ENCODE assay signal across 20 cellular contexts in genomic region chrX:80181079-80181478, GRCh38.
DNase-seq lines count a peak whose midpoint lies in the region; ATAC-seq and TF ChIP-seq lines count a peak whose summit lies in the region.
"Had no signal": no experiment of that assay in that cellular context is flagged by ENCODE, and none has a peak within 500 bp of the region (broad histone marks: within the 10 kb centered on the region; RNA-seq: fewer than 3 reads in every experiment).

No MANE protein-coding gene starts in this region.

- no peak overlapping the region for H3K27ac ChIP-seq in PC-9
- no peak overlapping the region for H3K27ac ChIP-seq in iPS DF 6.9 (ENCODE audit: low read length)
- H3K27ac ChIP-seq: foreskin keratinocyte, SK-N-MC, transverse colon had no signal

- intact Hi-C loops in PC-9 (cut with micrococcal nuclease; ENCODE audit: unreplicated experiment) = no loop called here

- H3K36me3 Mint-ChIP-seq in osteocyte (ENCODE audit: unreplicated experiment) = no peaks in the 10 kb centered on the region
- H3K36me3 Mint-ChIP-seq: activated CD4-positive, alpha-beta memory T cell treated with anti-CD3 and anti-CD28 coated beads for 36 hours; memory B cell had no signal

- H3K27ac Mint-ChIP-seq in osteocyte (ENCODE audit: unreplicated experiment) = no peak overlapping the region
- H3K27ac Mint-ChIP-seq: activated CD4-positive, alpha-beta memory T cell treated with anti-CD3 and anti-CD28 coated beads for 36 hours; B cell; effector memory CD8-positive, alpha-beta T cell; memory B cell had no signal

- H3K4me3 ChIP-seq in H7 (ENCODE audit: insufficient read depth, low read depth, low read length) = no peak overlapping the region
- H3K4me3 ChIP-seq in PC-9 = no peak overlapping the region
- no peak overlapping the region for H3K4me3 ChIP-seq in iPS DF 6.9 (ENCODE audit: low read length)
- H3K4me3 ChIP-seq: SK-N-MC, transverse colon had no signal

- no peaks in the 10 kb centered on the region for H3F3A ChIP-seq in PC-9 (ENCODE audit: insufficient read depth, low read depth)

- H3K9me3 ChIP-seq in PC-9 (ENCODE audit: insufficient read depth, low read depth) = no peaks in the 10 kb centered on the region
- no peaks in the 10 kb centered on the region for H3K9me3 ChIP-seq in iPS DF 6.9 (ENCODE audit: control insufficient read depth, insufficient read depth, low read length)
- H3K9me3 ChIP-seq: transverse colon had no signal

- POLR2A ChIA-PET in PC-9 (lab: Charles Lee; ENCODE audit: unreplicated experiment) = no interaction called here

- peak; percentile 19 for DNase-seq in COLO829 (ENCODE audit: low spot score)
- DNase-seq in H7 = peak; percentile 1
- no peak for DNase-seq in PC-9
- peak; percentile 13 for DNase-seq in iPS DF 6.9 (ENCODE audit: low read depth, low spot score)
- DNase-seq in osteocyte (ENCODE audit: extremely low spot score, unreplicated experiment) = no peak
- no peak for DNase-seq in NCI-H1092 treated with DMSO at 0.1 percent for 48 hours (lab: John Stamatoyannopoulos, UW)
- DNase-seq in medulla oblongata (ENCODE audit: extremely low spot score) = no peak
- DNase-seq: activated CD4-positive, alpha-beta memory T cell treated with anti-CD3 and anti-CD28 coated beads for 36 hours; activated T-cell treated with anti-CD3 and anti-CD28 coated beads, Interleukin-2, amount 50 U/mL, for 48 hours; effector memory CD8-positive, alpha-beta T cell; EL; foreskin keratinocyte; MV-4-11; NCI-H2171; stimulated activated CD4-positive, alpha-beta T cell treated with anti-CD3 and anti-CD28 coated beads, Interleukin-4, amount 100 ng/mL, for 4 hours; transverse colon had no signal

- H3K4me2 ChIP-seq in PC-9 = no peak overlapping the region

- H3K9me3 Mint-ChIP-seq in osteocyte (ENCODE audit: unreplicated experiment) = peaks cover 35% of the 10 kb centered on the region
- H3K9me3 Mint-ChIP-seq: activated CD4-positive, alpha-beta memory T cell treated with anti-CD3 and anti-CD28 coated beads for 36 hours had no signal

- H3K27me3 Mint-ChIP-seq in osteocyte (ENCODE audit: unreplicated experiment) = no peaks in the 10 kb centered on the region
- H3K27me3 Mint-ChIP-seq: activated CD4-positive, alpha-beta memory T cell treated with anti-CD3 and anti-CD28 coated beads for 36 hours; B cell; effector memory CD8-positive, alpha-beta T cell; memory B cell had no signal

- no peaks in the 10 kb centered on the region for H3K79me2 ChIP-seq in PC-9 (ENCODE audit: low read depth)

- H3K4me3 Mint-ChIP-seq in osteocyte (ENCODE audit: unreplicated experiment) = no peak overlapping the region
- H3K4me3 Mint-ChIP-seq: activated CD4-positive, alpha-beta memory T cell treated with anti-CD3 and anti-CD28 coated beads for 36 hours; B cell; effector memory CD8-positive, alpha-beta T cell; memory B cell had no signal

- H3K4me1 Mint-ChIP-seq in osteocyte (ENCODE audit: unreplicated experiment) = no peaks in the 10 kb centered on the region
- H3K4me1 Mint-ChIP-seq: B cell, memory B cell had no signal

- no peaks in the 10 kb centered on the region for H3K9me2 ChIP-seq in PC-9 (ENCODE audit: insufficient read depth)

- H3K27me3 ChIP-seq in H7 (ENCODE audit: control insufficient read depth, insufficient read depth, low read length) = no peaks in the 10 kb centered on the region
- H3K27me3 ChIP-seq in PC-9 (ENCODE audit: insufficient read depth, low read depth) = no peaks in the 10 kb centered on the region
- H3K27me3 ChIP-seq in iPS DF 6.9 (ENCODE audit: control insufficient read depth, insufficient read depth, low read length) = no peaks in the 10 kb centered on the region
- H3K27me3 ChIP-seq: foreskin keratinocyte, transverse colon had no signal

- H3K36me3 ChIP-seq in H7 (replicated peaks; ENCODE audit: control insufficient read depth, insufficient read depth, low read length) (no peaks in the 10 kb centered on the region), PC-9 (ENCODE audit: low read depth) (no peaks in the 10 kb centered on the region), iPS DF 6.9 (ENCODE audit: control insufficient read depth, insufficient read depth, low read length) (no peaks in the 10 kb centered on the region)
- H3K36me3 ChIP-seq: transverse colon had no signal

- ATAC-seq in GM21723 (IDR thresholded peaks at IDR 0.05; ENCODE audit: unreplicated experiment) = no peak
- ATAC-seq: effector memory CD8-positive, alpha-beta T cell; foreskin keratinocyte had no signal

- TF ChIP-seq CTCF in PC-9 (conservative IDR thresholded peaks at IDR 0.05) (0 out of 2 replicates have a peak, but pooled peaks have one; percentile 19), osteocyte (IDR thresholded peaks at IDR 0.05) (no peak)

- CTCF ChIA-PET in PC-9 (lab: Charles Lee) = no interaction called here

- H2AFZ ChIP-seq in PC-9 = no peak overlapping the region

- no CpG with 5 or more reads among the region's 1 CpG for WGBS in iPS DF 6.9 (ENCODE audit: insufficient coverage, insufficient read length)

- H3K4me1 ChIP-seq in PC-9 (replicated peaks; ENCODE audit: insufficient read depth) (no peaks in the 10 kb centered on the region), iPS DF 6.9 (ENCODE audit: control insufficient read depth, insufficient read depth, low read length) (no peaks in the 10 kb centered on the region)
- H3K4me1 ChIP-seq: foreskin keratinocyte, transverse colon had no signal

- no peaks in the 10 kb centered on the region for H4K20me1 ChIP-seq in PC-9 (ENCODE audit: insufficient read depth)

- no TSS peak for BruUV-seq in PC-9 (replicated peaks; lab: Mats Ljungman, UMichigan)

Comparison
In these comparisons a context has a peak if more than half of its experiments do, and no peak if none do; other contexts are left out.
1. DNase-seq: peak in COLO829 (single experiment), H7 (single experiment) and iPS DF 6.9 (single experiment); none in PC-9 (0 of 2), osteocyte (single experiment), NCI-H1092 treated with DMSO at 0.1 percent for 48 hours (single experiment) and medulla oblongata (single experiment).